ENCODE assay signal across 23 cellular contexts in the genomic region with DNA sequence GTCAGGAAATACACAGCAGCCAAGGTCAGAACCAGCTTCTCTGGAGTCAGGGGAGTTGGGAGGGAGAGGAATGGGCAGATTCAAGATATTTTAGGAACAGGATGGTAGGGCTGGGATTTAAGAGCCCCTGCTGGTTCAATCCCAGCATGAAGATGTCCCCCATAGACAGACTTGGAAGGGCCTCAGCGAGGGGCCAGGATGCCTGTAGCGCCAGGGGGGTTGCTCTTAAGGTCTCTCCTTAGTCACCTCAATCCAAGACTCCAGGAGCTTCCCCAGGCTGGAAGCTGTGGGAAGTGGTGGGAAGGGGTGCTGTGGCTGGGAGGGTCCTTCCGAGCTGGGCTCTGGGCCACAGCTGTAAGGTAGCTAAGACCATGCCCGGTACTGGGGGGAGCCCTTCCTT. TPM values are rescaled to one million over a fixed set of nuclear protein-coding genes. Genes with fewer than 3 reads are reported as not detected.
DNase-seq lines count a peak whose midpoint lies in the region; ATAC-seq, FAIRE-seq and TF ChIP-seq lines count a peak whose summit lies in the region.
"Had no signal": no experiment of that assay in that cellular context is flagged by ENCODE, and none has a peak within 500 bp of the region (broad histone marks: within the 10 kb centered on the region; RNA-seq: fewer than 3 reads in every experiment).

No MANE protein-coding gene starts in this region.

- H3K79me2 ChIP-seq in H1 (ENCODE audit: control insufficient read depth in 1 of 2, insufficient read depth in 2 of 2, low read length in 2 of 2): no peaks in the 10 kb centered on the region

- CTCF ChIA-PET in HEK293 (lab: Yijun Ruan, JAX) (interaction anchor here (1.5 kb wide), 1 partner anchor 21 kb away, joined by 5 read pairs; no protein-coding TSS in a partner anchor), H1 (lab: Charles Lee; ENCODE audit: partially characterized antibody) (interaction anchor here (0.6 to 2.9 kb wide), 5 partner anchors 14 to 648 kb away, joined by 3 to 10 read pairs (median 3); no protein-coding TSS in a partner anchor)

- TF ChIP-seq RAD21 in H1 (IDR thresholded peaks at IDR 0.05 in 1 of 2, conservative IDR thresholded peaks at IDR 0.05 in 1 of 2; ENCODE audit: low read depth in 2 of 2, low read length in 2 of 2): no peak

- no peak overlapping the region for H3K56ac ChIP-seq in H1 (replicated peaks; ENCODE audit: insufficient read length, low read depth, low read length)

- no peak for TF ChIP-seq POLR2A in H1 (IDR thresholded peaks at IDR 0.05; ENCODE audit: control extremely low read depth in 1 of 2, low read depth in 2 of 2, low read length in 2 of 2)

- H4K8ac ChIP-seq in H1 (ENCODE audit: extremely low read depth, insufficient read depth, low read length): no peak overlapping the region

- DNase-seq in H1 (ENCODE audit: low read depth in 1 of 2, low spot score in 2 of 2) (no peak), AG08395 (ENCODE audit: low spot score) (no peak), urothelium cell line (ENCODE audit: low spot score) (no peak)
- DNase-seq: ACHN, AML-193, DND-41, EL, IMR-90 had no signal

- H3K9me3 ChIP-seq in HEK293 (ENCODE audit: control insufficient read depth, insufficient read depth, low read depth, low read length) (no peaks in the 10 kb centered on the region), H1 (ENCODE audit: insufficient read depth in 2 of 2, low read depth in 1 of 2, low read length in 1 of 2) (peaks cover 0 to 3% of the 10 kb centered on the region in 2 experiments; a peak in 1 of 4 replicates)
- H3K9me3 ChIP-seq: HAP-1 had no signal

- no peaks in the 10 kb centered on the region for H3K79me1 ChIP-seq in H1 (ENCODE audit: low read depth, low read length)

- H4K5ac ChIP-seq in H1 (ENCODE audit: insufficient read length, low read depth, low read length): no peak overlapping the region

- no peak for FAIRE-seq in H1 (lab: Jason Lieb, UNC)
- no peak for FAIRE-seq in urothelium cell line (lab: Jason Lieb, UNC)
- FAIRE-seq: A204.1, GM12878, GM19239, K562 had no signal

- H3K4ac ChIP-seq in H1 (replicated peaks; ENCODE audit: insufficient read length, low read depth, low read length): no peak overlapping the region

- H3K23me2 ChIP-seq in H1 (ENCODE audit: low read depth, low read length): no peaks in the 10 kb centered on the region

- H2BK20ac ChIP-seq in H1 (ENCODE audit: low read length): no peak overlapping the region

- no peaks in the 10 kb centered on the region for H3K4me1 ChIP-seq in HEK293 (ENCODE audit: control insufficient read depth, insufficient read depth, low read length)
- peaks cover 0 to 20% (median 12%) of the 10 kb centered on the region in 4 experiments; a peak in 6 of 7 replicates for H3K4me1 ChIP-seq in H1 (replicated peaks in 1 of 4; ENCODE audit: control insufficient read depth in 3 of 4, insufficient read depth in 4 of 4, low read length in 3 of 4)
- H3K4me1 ChIP-seq: HAP-1 had no signal

- H2BK5ac ChIP-seq in H1 (ENCODE audit: low read depth, low read length): no peak overlapping the region

- ATAC-seq in GM18517 (IDR thresholded peaks at IDR 0.05; ENCODE audit: unreplicated experiment): no peak
- ATAC-seq: GM12878, K562 had no signal

- H3K4me3 ChIP-seq in HEK293 (ENCODE audit: low read depth, low read length): no peak overlapping the region
- no peak overlapping the region for H3K4me3 ChIP-seq in H1 (ENCODE audit: extremely low read depth in 1 of 4, insufficient read depth in 2 of 4, low read depth in 3 of 4, low read length in 4 of 4)
- H3K4me3 ChIP-seq: GM12878, HAP-1, K562 had no signal

- no peak overlapping the region for H3K14ac ChIP-seq in H1 (ENCODE audit: insufficient read length)

- TF ChIP-seq EP300 in H1 (IDR thresholded peaks at IDR 0.05; ENCODE audit: borderline replicate concordance in 1 of 2, low read depth in 2 of 2, low read length in 2 of 2): no peak

- H3K18ac ChIP-seq in H1 (ENCODE audit: extremely low read depth, low read length): no peak overlapping the region; the same call in 1 of the 2 replicates

- no peak for TF ChIP-seq CTCF in HEK293 (tag by site-specific recombination; IDR thresholded peaks at IDR 0.05)
- TF ChIP-seq CTCF in VCaP (conservative IDR thresholded peaks at IDR 0.05): no peak
- no peak for TF ChIP-seq CTCF in H1 (IDR thresholded peaks at IDR 0.05; ENCODE audit: control extremely low read depth in 1 of 3, insufficient read depth in 1 of 3, low read depth in 1 of 3, low read length in 3 of 3)

- no peak overlapping the region for H2AK5ac ChIP-seq in H1 (ENCODE audit: low read depth, low read length)

- no peak overlapping the region for H2AFZ ChIP-seq in H1 (ENCODE audit: low read length)

- H3K9ac ChIP-seq in H1 (replicated peaks in 1 of 4; ENCODE audit: extremely low read depth in 1 of 4, low read depth in 3 of 4, low read length in 3 of 4): no peak overlapping the region

- no peaks in the 10 kb centered on the region for H4K20me1 ChIP-seq in H1 (replicated peaks in 1 of 2; ENCODE audit: control insufficient read depth in 1 of 2, insufficient read depth in 2 of 2, low read length in 2 of 2)

- WGBS in H1 (ENCODE audit: extremely low coverage in 1 of 2, insufficient coverage in 1 of 2, insufficient read length in 1 of 2, insufficient replicate concordance in 2 of 2, low coverage in 1 of 2, low lambda C conversion rate in 2 of 2, missing lambda C conversion rate in 1 of 2), 2 experiments: 55% methylated on average over 4 of the region's 4 CpGs; no CpG with 5 or more reads in 1 of the 2 experiments

- POLR2A ChIA-PET in HEK293 (lab: Yijun Ruan, JAX) (no interaction called here), H1 (lab: Charles Lee; ENCODE audit: partially characterized antibody) (interaction anchor here (1.1 to 1.5 kb wide), 2 partner anchors 9 to 43 kb away, joined by 3 to 4 read pairs; partner anchors contain the start of gene TSPAN17)

- no peak overlapping the region for H4K91ac ChIP-seq in H1 (replicated peaks; ENCODE audit: insufficient read length, low read length)

- no peak overlapping the region for H2BK12ac ChIP-seq in H1 (ENCODE audit: low read depth, low read length)

- no peaks in the 10 kb centered on the region for H3K36me3 ChIP-seq in HEK293 (ENCODE audit: control insufficient read depth in 2 of 2, insufficient read depth in 1 of 2, low read length in 2 of 2)
- H3K36me3 ChIP-seq in H1 (ENCODE audit: control insufficient read depth in 2 of 4, insufficient read depth in 4 of 4, low read length in 3 of 4): no peaks in the 10 kb centered on the region
- H3K36me3 ChIP-seq: HAP-1 had no signal

- 0 out of 2 replicates have a peak overlapping the region, but pooled peaks have one; percentile 16 for H2BK15ac ChIP-seq in H1 (ENCODE audit: low read length)

- no peak overlapping the region for H2BK120ac ChIP-seq in H1 (replicated peaks; ENCODE audit: low read depth, low read length)

- H3K27ac ChIP-seq in HEK293 (ENCODE audit: extremely low read depth, low read depth, low read length) (no peak overlapping the region), VCaP (peak overlapping the region; percentile 57), H1 (ENCODE audit: low read depth, low read length) (no peak overlapping the region)
- H3K27ac ChIP-seq: HL-60 had no signal

- H3K4me2 ChIP-seq in H1 (ENCODE audit: insufficient read depth in 1 of 2, low read depth in 2 of 2, low read length in 2 of 2): no peak overlapping the region

- no peak overlapping the region for H3K23ac ChIP-seq in H1 (ENCODE audit: insufficient read length)

- no peaks in the 10 kb centered on the region for H3K27me3 ChIP-seq in H1 (replicated peaks in 1 of 4; ENCODE audit: control insufficient read depth in 3 of 4, extremely low read depth in 1 of 4, insufficient read depth in 3 of 4, low read length in 3 of 4)

RNA-seq across cellular contexts. Expression of gene TSPAN17, which starts 8.1 kb away (rescaled TPM):
- total RNA-seq in H1 (2021; fragmentation: NEBNext Ultra II Directional; extraction: Animal tissue kit (Norgen Biotek cat#: 25700)): 53.7 and 54.7 TPM in 2 replicates
- polyA plus RNA-seq in H1 (2011; rRNA removed): 41.5 and 54.8 TPM in 2 replicates
- polyA plus RNA-seq in H1 (2011; cell fraction: cytosol; rRNA removed): 55.9 TPM
- 75.9 TPM for polyA plus RNA-seq in H1 (2011; cell fraction: nucleus; rRNA removed)
- 34.3 to 51.2 TPM (median 49.7 TPM) in 4 replicates for polyA plus RNA-seq in H1 (2012, experiment 1 of 2)
- polyA plus RNA-seq in H1 (2012, experiment 2 of 2): 65.9 TPM
- polyA plus RNA-seq in H1 (2013, experiment 1 of 2): 29.8 TPM
- 33.1 TPM for polyA plus RNA-seq in H1 (2013, experiment 2 of 2)
- 50.7 and 74.4 TPM in 2 replicates for polyA minus RNA-seq in H1 (2011; rRNA and poly(A)+ RNA removed)
- 32.1 TPM for polyA minus RNA-seq in H1 (2011; cell fraction: cytosol; rRNA and poly(A)+ RNA removed)
- polyA minus RNA-seq in H1 (2011; cell fraction: nucleus; rRNA and poly(A)+ RNA removed): 29.1 TPM

RNA-seq across cellular contexts. Expression of gene EIF4E1B, which starts 8.7 kb away (rescaled TPM):
- 0.63 and 0.97 TPM in 2 replicates for total RNA-seq in H1 (2021; fragmentation: NEBNext Ultra II Directional; extraction: Animal tissue kit (Norgen Biotek cat#: 25700))
- polyA plus RNA-seq in H1 (2011; rRNA removed): 1.3 and 1.9 TPM in 2 replicates
- polyA plus RNA-seq in H1 (2011; cell fraction: cytosol; rRNA removed): 3.3 TPM
- polyA plus RNA-seq in H1 (2011; cell fraction: nucleus; rRNA removed): 4.1 TPM
- polyA plus RNA-seq in H1 (2012, experiment 1 of 2): 2.1 to 3.5 TPM (median 2.7 TPM) in 4 replicates
- 1.1 TPM for polyA plus RNA-seq in H1 (2012, experiment 2 of 2)
- 0.53 TPM for polyA plus RNA-seq in H1 (2013, experiment 1 of 2)
- polyA plus RNA-seq in H1 (2013, experiment 2 of 2): 0.77 TPM
- 0.54 and 0.80 TPM in 2 replicates for polyA minus RNA-seq in H1 (2011; rRNA and poly(A)+ RNA removed)
- not detected for polyA minus RNA-seq in H1 (2011; cell fraction: cytosol; rRNA and poly(A)+ RNA removed)
- 1.00 TPM for polyA minus RNA-seq in H1 (2011; cell fraction: nucleus; rRNA and poly(A)+ RNA removed)
- total RNA-seq: CD4-positive, alpha-beta memory T cell; G401; GM12878; H4; HT1080; IMR-90; K562 had no signal
- polyA plus RNA-seq: BJ; CD14-positive monocyte; CD4-positive, alpha-beta memory T cell; GM12878; IMR-90; K562 had no signal

RNA-seq across cellular contexts. Expression of gene SNCB, which starts 8.9 kb away (rescaled TPM):
- total RNA-seq in H1 (2021; fragmentation: NEBNext Ultra II Directional; extraction: Animal tissue kit (Norgen Biotek cat#: 25700)): 5.9 and 6.9 TPM in 2 replicates
- polyA plus RNA-seq in H1 (2011; rRNA removed): 4.2 and 8.9 TPM in 2 replicates
- 5.6 TPM for polyA plus RNA-seq in H1 (2011; cell fraction: cytosol; rRNA removed)
- polyA plus RNA-seq in H1 (2011; cell fraction: nucleus; rRNA removed): 4.7 TPM
- 4.3 to 7.8 TPM (median 6.9 TPM) in 4 replicates for polyA plus RNA-seq in H1 (2012, experiment 1 of 2)
- polyA plus RNA-seq in H1 (2012, experiment 2 of 2): 8.0 TPM
- 6.2 TPM for polyA plus RNA-seq in H1 (2013, experiment 1 of 2)
- polyA plus RNA-seq in H1 (2013, experiment 2 of 2): 5.8 TPM
- 0.41 and 0.54 TPM in 2 replicates for polyA minus RNA-seq in H1 (2011; rRNA and poly(A)+ RNA removed)
- polyA minus RNA-seq in H1 (2011; cell fraction: cytosol; rRNA and poly(A)+ RNA removed): 3.1 TPM
- polyA minus RNA-seq in H1 (2011; cell fraction: nucleus; rRNA and poly(A)+ RNA removed): 2.5 TPM
- total RNA-seq: CD4-positive, alpha-beta memory T cell; GM12878; IMR-90; K562 had no signal
- polyA plus RNA-seq: BJ; CD14-positive monocyte; CD4-positive, alpha-beta memory T cell; K562 had no signal

RNA-seq across cellular contexts. Expression of gene GPRIN1, which starts 29.3 kb away (rescaled TPM):
- 12.0 and 12.8 TPM in 2 replicates for total RNA-seq in H1 (2021; fragmentation: NEBNext Ultra II Directional; extraction: Animal tissue kit (Norgen Biotek cat#: 25700))
- 3.3 TPM in 2 replicates for polyA plus RNA-seq in H1 (2011; rRNA removed)
- polyA plus RNA-seq in H1 (2011; cell fraction: cytosol; rRNA removed): 3.3 TPM
- polyA plus RNA-seq in H1 (2011; cell fraction: nucleus; rRNA removed): 4.2 TPM
- 7.7 to 10.1 TPM (median 8.3 TPM) in 4 replicates for polyA plus RNA-seq in H1 (2012, experiment 1 of 2)
- 9.6 TPM for polyA plus RNA-seq in H1 (2012, experiment 2 of 2)
- 8.3 TPM for polyA plus RNA-seq in H1 (2013, experiment 1 of 2)
- polyA plus RNA-seq in H1 (2013, experiment 2 of 2): 8.3 TPM
- 3.9 and 5.1 TPM in 2 replicates for polyA minus RNA-seq in H1 (2011; rRNA and poly(A)+ RNA removed)
- 6.2 TPM for polyA minus RNA-seq in H1 (2011; cell fraction: cytosol; rRNA and poly(A)+ RNA removed)
- 5.3 TPM for polyA minus RNA-seq in H1 (2011; cell fraction: nucleus; rRNA and poly(A)+ RNA removed)
